ENCODE assay signal across 14 cellular contexts in genomic region chr13:63843766-63844699, GRCh38.
"Had no signal": no experiment of that assay in that cellular context is flagged by ENCODE, and none has a peak within 500 bp of the region (broad histone marks: within the 10 kb centered on the region; RNA-seq: fewer than 3 reads in every experiment).

No MANE protein-coding gene starts in this region.

- H3K36me3 Mint-ChIP-seq: mesothelial cell of epicardium; stimulated activated naive B cell treated with anti-CD40 and anti-IgM and Interleukin-4, amounts not matched to agents 10 μg/mL and 1 μg/mL and 100 μg/mL, for 72 hours had no signal

- H3K4me3 Mint-ChIP-seq: dendritic cell treated with granulocyte-macrophage colony-stimulating factor and Interleukin-4, amounts not matched to agents 40 ng/mL and 50 ng/mL, for 4 days; mesothelial cell of epicardium; nephron; stimulated activated naive B cell treated with anti-CD40 and anti-IgM and Interleukin-4, amounts not matched to agents 10 μg/mL and 1 μg/mL and 100 μg/mL, for 72 hours had no signal

- H3K4me1 ChIP-seq: foreskin keratinocyte, spleen, uterus had no signal

- H3K36me3 ChIP-seq: spleen, uterus had no signal

- H3K4me3 ChIP-seq: spleen, uterus had no signal

- H3K9me3 ChIP-seq: uterus had no signal

- H3K27ac Mint-ChIP-seq: dendritic cell treated with granulocyte-macrophage colony-stimulating factor and Interleukin-4, amounts not matched to agents 40 ng/mL and 50 ng/mL, for 4 days; mesothelial cell of epicardium; nephron; stimulated activated naive B cell treated with anti-CD40 and anti-IgM and Interleukin-4, amounts not matched to agents 10 μg/mL and 1 μg/mL and 100 μg/mL, for 72 hours had no signal

- H3K27me3 Mint-ChIP-seq: dendritic cell treated with granulocyte-macrophage colony-stimulating factor and Interleukin-4, amounts not matched to agents 40 ng/mL and 50 ng/mL, for 4 days; stimulated activated naive B cell treated with anti-CD40 and anti-IgM and Interleukin-4, amounts not matched to agents 10 μg/mL and 1 μg/mL and 100 μg/mL, for 72 hours had no signal

- H3K27ac ChIP-seq: foreskin keratinocyte, spleen, uterus had no signal

- H3K27me3 ChIP-seq: foreskin keratinocyte, spleen, uterus had no signal

- H3K4me1 Mint-ChIP-seq: mesothelial cell of epicardium; nephron; stimulated activated naive B cell treated with anti-CD40 and anti-IgM and Interleukin-4, amounts not matched to agents 10 μg/mL and 1 μg/mL and 100 μg/mL, for 72 hours had no signal

- ATAC-seq: foreskin keratinocyte; sciatic nerve; stimulated activated naive B cell treated with anti-CD40 and anti-IgM and Interleukin-4, amounts not matched to agents 10 μg/mL and 1 μg/mL and 100 μg/mL, for 72 hours had no signal

- DNase-seq: foreskin keratinocyte; kidney glomerular epithelial cell; mammary epithelial cell; spleen; stimulated activated CD4-positive, alpha-beta T cell treated with anti-CD3 and anti-CD28 coated beads, Interleukin-15, amount 100 ng/mL, for 24 hours; stimulated activated CD4-positive, alpha-beta T cell treated with anti-CD3 and anti-CD28 coated beads, Interleukin-1b, Interleukin-23, amount 100 ng/mL, for 48 hours; stimulated activated CD4-positive, alpha-beta T cell treated with anti-CD3 and anti-CD28 coated beads, Interleukin-4, amount 100 ng/mL, for 24 hours; stimulated activated naive B cell treated with anti-CD40 and anti-IgM and Interleukin-4, amounts not matched to agents 10 μg/mL and 1 μg/mL and 100 μg/mL, for 72 hours; trophoblast cell; uterus had no signal
